In genomic region chr3:39287216-39287858, GRCh38 we compare ENCODE assay signal across 1 cellular context.
A peak's percentile ranks its signal among the peaks of the same experiment; 100 is the strongest.
TF ChIP-seq lines count a peak whose summit lies in the region.

No MANE protein-coding gene starts in this region.

TF ChIP-seq in K562, 482 proteins besides CTCF, POLR2A, EP300 and RAD21 (continued from another document and continues in another):
- TF ChIP-seq ARID4B (CRISPR knock-in tag; IDR thresholded peaks at IDR 0.05) (no peak), GATAD2A (IDR thresholded peaks at IDR 0.05) (no peak), ZNF395 (CRISPR knock-in tag; IDR thresholded peaks at IDR 0.05) (peak; percentile 71; the same call in 1 of the 2 replicates), LCOR (CRISPR knock-in tag; IDR thresholded peaks at IDR 0.05) (no peak), ATF2 (CRISPR knock-in tag; IDR thresholded peaks at IDR 0.05) (no peak), SRSF1 (IDR thresholded peaks at IDR 0.05; ENCODE audit: low read depth, low read length) (no peak), MYBL2 (IDR thresholded peaks at IDR 0.05; ENCODE audit: low read depth) (peak; percentile 35; the same call in 1 of the 2 replicates), MYBL2 (CRISPR knock-in tag; IDR thresholded peaks at IDR 0.05; ENCODE audit: borderline replicate concordance) (no peak), ZNF79 (CRISPR knock-in tag; IDR thresholded peaks at IDR 0.05; ENCODE audit: low read depth) (no peak), IFI16 (CRISPR knock-in tag; IDR thresholded peaks at IDR 0.05) (no peak), MEIS2 (IDR thresholded peaks at IDR 0.05; ENCODE audit: partially characterized antibody) (no peak), IRF9 (tag; IDR thresholded peaks at IDR 0.05) (no peak), TRIM25 (IDR thresholded peaks at IDR 0.05; ENCODE audit: borderline replicate concordance) (no peak), ZNF23 (CRISPR knock-in tag; IDR thresholded peaks at IDR 0.05) (no peak), CCAR2 (IDR thresholded peaks at IDR 0.05; ENCODE audit: low read depth, low read length) (no peak), DDX20 (tag; IDR thresholded peaks at IDR 0.05; ENCODE audit: low read depth) (no peak), ZHX1 (conservative IDR thresholded peaks at IDR 0.05; ENCODE audit: low read length) (no peak), HMBOX1 (IDR thresholded peaks at IDR 0.05) (no peak), TRIM28 (IDR thresholded peaks at IDR 0.05) (no peak), YY1 (IDR thresholded peaks at IDR 0.05; ENCODE audit: borderline replicate concordance in 1 of 3, control insufficient read depth in 1 of 3, extremely low read depth in 1 of 3, insufficient read depth in 3 of 3, insufficient read length in 1 of 3, insufficient replicate concordance in 2 of 3, low read depth in 1 of 3, low read length in 2 of 3) (no peak), PRPF4 (IDR thresholded peaks at IDR 0.05; ENCODE audit: insufficient read depth, low read depth, low read length, poor library complexity, severe bottlenecking) (no peak), ARHGAP35 (IDR thresholded peaks at IDR 0.05; ENCODE audit: partially characterized antibody) (no peak), ZNF561 (CRISPR knock-in tag; conservative IDR thresholded peaks at IDR 0.05) (no peak), ETS1 (conservative IDR thresholded peaks at IDR 0.05; ENCODE audit: control insufficient read depth, low read depth, low read length) (no peak), RNF2 (IDR thresholded peaks at IDR 0.05) (peak; percentile 39; the same call in 1 of the 2 replicates), PHTF2 (CRISPR knock-in tag; IDR thresholded peaks at IDR 0.05) (no peak), ZNF133 (CRISPR knock-in tag; IDR thresholded peaks at IDR 0.05) (no peak), ZNF584 (CRISPR knock-in tag; IDR thresholded peaks at IDR 0.05; ENCODE audit: low read depth) (peak; percentile 65; the same call in 1 of the 2 replicates), SMARCA5 (IDR thresholded peaks at IDR 0.05) (no peak), ZNF282 (CRISPR knock-in tag; IDR thresholded peaks at IDR 0.05) (no peak), ZNF780A (CRISPR knock-in tag; IDR thresholded peaks at IDR 0.05) (no peak), MBD2 (IDR thresholded peaks at IDR 0.05; ENCODE audit: borderline replicate concordance, low read depth) (no peak), TSC22D4 (tag; IDR thresholded peaks at IDR 0.05) (no peak), ZBTB43 (CRISPR knock-in tag; IDR thresholded peaks at IDR 0.05) (no peak), POLR3A (IDR thresholded peaks at IDR 0.05; ENCODE audit: borderline replicate concordance, extremely low read depth, insufficient read depth, insufficient read length) (no peak), SNRNP70 (optimal IDR thresholded peaks at IDR 0.05; ENCODE audit: low read depth, low read length) (no peak), NFRKB (IDR thresholded peaks at IDR 0.05; ENCODE audit: low read depth) (no peak), ZNF512 (tag; IDR thresholded peaks at IDR 0.05) (no peak), ZNF449 (CRISPR knock-in tag; IDR thresholded peaks at IDR 0.05) (no peak), ZNF263 (CRISPR knock-in tag; IDR thresholded peaks at IDR 0.05; ENCODE audit: borderline replicate concordance) (no peak), DACH1 (IDR thresholded peaks at IDR 0.05; ENCODE audit: partially characterized antibody) (no peak), GTF2E2 (tag; IDR thresholded peaks at IDR 0.05) (no peak), SMAD3 (CRISPR knock-in tag; conservative IDR thresholded peaks at IDR 0.05) (0 out of 2 replicates have a peak, but pooled peaks have one; percentile 42), SMC3 (conservative IDR thresholded peaks at IDR 0.05; ENCODE audit: insufficient read depth, low read depth, low read length) (no peak), ZNF444 (CRISPR knock-in tag; IDR thresholded peaks at IDR 0.05) (no peak)
